ENCODE assay signal across 16 cellular contexts in genomic region chr11:6356503-6356902, GRCh38. TPM values are rescaled to one million over a fixed set of nuclear protein-coding genes. Genes with fewer than 3 reads are reported as not detected.
DNase-seq lines count a peak whose midpoint lies in the region; ATAC-seq and TF ChIP-seq lines count a peak whose summit lies in the region.
"Had no signal": no experiment of that assay in that cellular context is flagged by ENCODE, and none has a peak within 500 bp of the region (broad histone marks: within the 10 kb centered on the region; RNA-seq: fewer than 3 reads in every experiment).

No MANE protein-coding gene starts in this region.

- H2AFZ ChIP-seq in GM23248 = peak overlapping the region; percentile 83

- no peaks in the 10 kb centered on the region for H3K36me3 ChIP-seq in GM23248 (ENCODE audit: low read depth)
- no peaks in the 10 kb centered on the region for H3K36me3 ChIP-seq in ascending aorta
- no peaks in the 10 kb centered on the region for H3K36me3 ChIP-seq in muscle layer of colon (ENCODE audit: insufficient read depth, low read length)
- H3K36me3 ChIP-seq in stomach = no peaks in the 10 kb centered on the region
- H3K36me3 ChIP-seq: esophagus muscularis mucosa had no signal

- H3K4me1 ChIP-seq in GM23248 (ENCODE audit: insufficient read depth) (peaks cover 20% of the 10 kb centered on the region), ascending aorta (peaks cover 5 to 10% of the 10 kb centered on the region in 2 donors), muscle layer of colon (ENCODE audit: insufficient read depth, low read length) (peaks cover 13% of the 10 kb centered on the region), stomach (peaks cover 6 to 35% (median 22%) of the 10 kb centered on the region in 4 donors)

- no peaks in the 10 kb centered on the region for H3K27me3 ChIP-seq in GM23248 (replicated peaks; ENCODE audit: insufficient read depth)
- no peaks in the 10 kb centered on the region for H3K27me3 ChIP-seq in ascending aorta
- H3K27me3 ChIP-seq in muscle layer of colon (ENCODE audit: control insufficient read depth in 1 of 2, insufficient read depth in 2 of 2, low read length in 2 of 2) = no peaks in the 10 kb centered on the region
- no peaks in the 10 kb centered on the region for H3K27me3 ChIP-seq in stomach
- H3K27me3 ChIP-seq: esophagus muscularis mucosa had no signal

- DNase-seq in GM23248 = peak; percentile 3
- no peak for DNase-seq in ascending aorta (ENCODE audit: low spot score in 2 of 2)
- DNase-seq in stomach = no peak
- DNase-seq in hippocampal formation (lab: John Stamatoyannopoulos, UW) = no peak
- DNase-seq in NCI-H2171 treated with DMSO at 0.1 percent for 48 hours (lab: John Stamatoyannopoulos, UW) = no peak
- DNase-seq in SKM-1 treated with dmso at 0.1 percent for 144 hours (lab: John Stamatoyannopoulos, UW; ENCODE audit: unreplicated experiment) = no peak
- DNase-seq: DMS 273 treated with DMSO at 0.1 percent for 48 hours; effector memory CD4-positive, alpha-beta T cell; NCI-H1694; NCI-H2227 treated with DMSO at 0.1 percent for 48 hours; NCI-H82; SHP77 treated with DMSO at 0.1 percent for 48 hours had no signal

- H4K20me1 ChIP-seq in GM23248 (ENCODE audit: insufficient read depth) = no peaks in the 10 kb centered on the region

- TF ChIP-seq CTCF in ascending aorta (IDR thresholded peaks at IDR 0.05) = no peak
- no peak for TF ChIP-seq CTCF in stomach (IDR thresholded peaks at IDR 0.05)

- peak overlapping the region; percentile 44 for H3K9ac ChIP-seq in GM23248
- H3K9ac ChIP-seq in muscle layer of colon (ENCODE audit: low read length) = no peak overlapping the region

- TF ChIP-seq EP300 in stomach (IDR thresholded peaks at IDR 0.05) = no peak

- no peak for ATAC-seq in GM21786 (IDR thresholded peaks at IDR 0.05; ENCODE audit: unreplicated experiment)
- ATAC-seq: natural killer cell treated with Interleukin-12 subunit alpha and Interleukin-12 subunit beta and Interleukin-15 and Interleukin-18, amount 100 ng/mL, for 72 hours had no signal

- no peaks in the 10 kb centered on the region for H3K79me2 ChIP-seq in GM23248 (ENCODE audit: insufficient read depth)

- peak overlapping the region; percentile 55 for H3K4me2 ChIP-seq in GM23248 (ENCODE audit: unreplicated experiment)

- 38 to 40% methylated on average over 4 of the region's 4 CpGs for WGBS in GM23248 (ENCODE audit: low coverage in 1 of 2, low lambda C conversion rate in 2 of 2, missing lambda C conversion rate in 2 of 2), 2 experiments
- 17 to 33% (median 27%) methylated on average over 4 of the region's 4 CpGs for WGBS in stomach, 5 donors

- H3K9me2 ChIP-seq in GM23248 (ENCODE audit: insufficient read depth) = no peaks in the 10 kb centered on the region

- H3K27ac ChIP-seq in GM23248 = peak overlapping the region; percentile 73
- H3K27ac ChIP-seq in ascending aorta = peak overlapping the region; percentile 89
- peak overlapping the region; percentile 29 for H3K27ac ChIP-seq in muscle layer of colon (ENCODE audit: low read depth, low read length)
- peak overlapping the region; percentile 23 to 67 (median 36) for H3K27ac ChIP-seq in stomach

- peaks cover 21% of the 10 kb centered on the region for H3F3A ChIP-seq in GM23248 (ENCODE audit: insufficient read depth)

- H3K9me3 ChIP-seq in GM23248 (ENCODE audit: low read depth) = no peaks in the 10 kb centered on the region
- no peaks in the 10 kb centered on the region for H3K9me3 ChIP-seq in ascending aorta
- H3K9me3 ChIP-seq in muscle layer of colon (ENCODE audit: low read length) = no peaks in the 10 kb centered on the region
- H3K9me3 ChIP-seq in stomach = no peaks in the 10 kb centered on the region
- H3K9me3 ChIP-seq: esophagus muscularis mucosa had no signal

- intact Hi-C loops in ascending aorta (cut with DNase I) = no loop called here
- intact Hi-C loops in stomach (cut with DNase I; ENCODE audit: low total_unique reads) = no loop called here

- no peak for TF ChIP-seq POLR2A in stomach (IDR thresholded peaks at IDR 0.05)

- in situ Hi-C loops in GM23248 (cut with MboI) = loop anchor here (10.0 kb wide), 1 partner anchor 112 kb away; no protein-coding TSS in a partner anchor

- no peak overlapping the region for H3K4me3 ChIP-seq in GM23248
- H3K4me3 ChIP-seq in ascending aorta = no peak overlapping the region
- no peak overlapping the region for H3K4me3 ChIP-seq in muscle layer of colon (ENCODE audit: low read depth in 1 of 2, low read length in 2 of 2)
- H3K4me3 ChIP-seq in stomach = no peak overlapping the region
- H3K4me3 ChIP-seq: esophagus muscularis mucosa had no signal

RNA-seq across cellular contexts. Expression of gene SMPD1, which starts 33.8 kb away (rescaled TPM):
- 70.1 and 87.8 TPM in 2 replicates for total RNA-seq in GM23248 (2014; rRNA removed; shearing (Covaris generic))
- polyA plus RNA-seq in GM23248 (2016; fragmentation: Nextera tagmentation; extraction: Ambion mirVana) = 67.9 and 72.3 TPM in 2 replicates
- 48.6 TPM for total RNA-seq in ascending aorta
- total RNA-seq in stomach = 10 to 100 TPM in 3 of 5 donors, 1 to 10 TPM in 2; 7.6 to 66.9 (median 31.4) TPM
- polyA plus RNA-seq in stomach = 10 to 100 TPM; 16.0 to 20.2 (median 16.9) TPM

RNA-seq across cellular contexts. Expression of gene CAVIN3, which starts 36.2 kb away (rescaled TPM):
- 392 and 456 TPM in 2 replicates for total RNA-seq in GM23248 (2014; rRNA removed; shearing (Covaris generic))
- polyA plus RNA-seq in GM23248 (2016; fragmentation: Nextera tagmentation; extraction: Ambion mirVana) (290 and 301 TPM in 2 replicates), stomach (100 to 1,000 TPM in 1 of 3 donors, 10 to 100 TPM in 2; 51.1 to 119 (median 68.4) TPM)
- total RNA-seq in ascending aorta (596 TPM), stomach (100 to 1,000 TPM in 1 of 5 donors, 10 to 100 TPM in 4; 12.8 to 166 (median 22.9) TPM)

Comparison
In these comparisons a context has a peak if more than half of its experiments do, and no peak if none do; other contexts are left out.
1. H3K27ac ChIP-seq: peak in every context shown above with its lines; median percentile 89 in ascending aorta; 73 in GM23248; 36 in stomach; 29 in muscle layer of colon.